23 cellular contexts compared by ENCODE assay signal in genomic region chr11:43601511-43601910, GRCh38.
DNase-seq lines count a peak whose midpoint lies in the region; ATAC-seq and TF ChIP-seq lines count a peak whose summit lies in the region.
"Had no signal": no experiment of that assay in that cellular context is flagged by ENCODE, and none has a peak within 500 bp of the region (broad histone marks: within the 10 kb centered on the region; RNA-seq: fewer than 3 reads in every experiment).

No MANE protein-coding gene starts in this region.

- no peaks in the 10 kb centered on the region for H3K36me3 ChIP-seq in SJCRH30
- H3K36me3 ChIP-seq: BE2C; BLaER1 treated with 17β-estradiol and CSF1 and Interleukin-3, amounts not matched to agents 10 nM and 100 nM had no signal

- no peaks in the 10 kb centered on the region for H3K9me3 ChIP-seq in SJCRH30 (replicated peaks)
- H3K9me3 ChIP-seq: A549; BE2C; BLaER1 treated with 17β-estradiol and CSF1 and Interleukin-3, amounts not matched to agents 10 nM and 100 nM had no signal

- H3K27ac ChIP-seq in SJCRH30 = peak overlapping the region; percentile 77
- H3K27ac ChIP-seq: A549; BLaER1 treated with 17β-estradiol and CSF1 and Interleukin-3, amounts not matched to agents 10 nM and 100 nM had no signal

- H3K4me1 ChIP-seq in SJCRH30 = peaks cover 17% of the 10 kb centered on the region
- H3K4me1 ChIP-seq: A549, BE2C had no signal

- no peak for TF ChIP-seq CTCF in nephron (IDR thresholded peaks at IDR 0.05; ENCODE audit: unreplicated experiment in 3 of 3)

- H3K4me1 Mint-ChIP-seq in nephron = peaks cover 10% of the 10 kb centered on the region
- no peaks in the 10 kb centered on the region for H3K4me1 Mint-ChIP-seq in stimulated activated memory B cell treated with anti-CD40 and anti-IgM and Interleukin-4, amounts not matched to agents 10 μg/mL and 1 μg/mL and 100 μg/mL, for 72 hours
- H3K4me1 Mint-ChIP-seq: CD14-positive monocyte; CD8-positive, alpha-beta memory T cell had no signal

- H3K27ac Mint-ChIP-seq in nephron = peak overlapping the region; percentile 73 to 89 (median 75)
- no peak overlapping the region for H3K27ac Mint-ChIP-seq in stimulated activated memory B cell treated with anti-CD40 and anti-IgM and Interleukin-4, amounts not matched to agents 10 μg/mL and 1 μg/mL and 100 μg/mL, for 72 hours
- H3K27ac Mint-ChIP-seq: CD14-positive monocyte; CD4-positive, alpha-beta T cell; CD8-positive, alpha-beta memory T cell had no signal

- H3K36me3 Mint-ChIP-seq in nephron (ENCODE audit: low read depth) = no peaks in the 10 kb centered on the region
- H3K36me3 Mint-ChIP-seq in stimulated activated memory B cell treated with anti-CD40 and anti-IgM and Interleukin-4, amounts not matched to agents 10 μg/mL and 1 μg/mL and 100 μg/mL, for 72 hours = no peaks in the 10 kb centered on the region
- H3K36me3 Mint-ChIP-seq: CD14-positive monocyte; CD8-positive, alpha-beta memory T cell had no signal

- ATAC-seq in left lobe of liver (peak; percentile 31), GM18498 (IDR thresholded peaks at IDR 0.05; ENCODE audit: unreplicated experiment) (no peak), GM21619 (IDR thresholded peaks at IDR 0.05; ENCODE audit: unreplicated experiment) (no peak)
- ATAC-seq in stimulated activated memory B cell treated with anti-CD40 and anti-IgM and Interleukin-4, amounts not matched to agents 10 μg/mL and 1 μg/mL and 100 μg/mL, for 72 hours = no peak
- ATAC-seq: A549, GM12878 had no signal

- no peaks in the 10 kb centered on the region; the same call in 1 of the 2 replicates for H3K27me3 ChIP-seq in SJCRH30
- H3K27me3 ChIP-seq: BE2C; BLaER1 treated with 17β-estradiol and CSF1 and Interleukin-3, amounts not matched to agents 10 nM and 100 nM had no signal

- peak overlapping the region in 1 of 3 experiments; percentile 18 for H3K4me3 Mint-ChIP-seq in nephron
- H3K4me3 Mint-ChIP-seq in stimulated activated memory B cell treated with anti-CD40 and anti-IgM and Interleukin-4, amounts not matched to agents 10 μg/mL and 1 μg/mL and 100 μg/mL, for 72 hours = no peak overlapping the region
- H3K4me3 Mint-ChIP-seq: CD14-positive monocyte; CD4-positive, alpha-beta T cell; CD8-positive, alpha-beta memory T cell had no signal

- peaks cover 37% of the 10 kb centered on the region for H3K27me3 Mint-ChIP-seq in nephron (ENCODE audit: low read depth)
- peaks cover 9% of the 10 kb centered on the region for H3K27me3 Mint-ChIP-seq in stimulated activated memory B cell treated with anti-CD40 and anti-IgM and Interleukin-4, amounts not matched to agents 10 μg/mL and 1 μg/mL and 100 μg/mL, for 72 hours

- H3K4me3 ChIP-seq in SJCRH30 = no peak overlapping the region
- H3K4me3 ChIP-seq: A549; BLaER1 treated with 17β-estradiol and CSF1 and Interleukin-3, amounts not matched to agents 10 nM and 100 nM; GM12878 had no signal

- DNase-seq in SJCRH30 = peak; percentile 77 to 92
- DNase-seq in left lobe of liver (ENCODE audit: low spot score) = no peak
- DNase-seq: 8988T; ACHN; AML-193; BE2C; CD4-positive, alpha-beta T cell; CD8-positive, alpha-beta memory T cell; DMS 273 treated with DMSO at 0.1 percent for 48 hours; DMS79; EL; GDM1; GOT3; H7; HCEC 1CT had no signal

- H3K9me3 Mint-ChIP-seq in nephron = no peaks in the 10 kb centered on the region
- no peaks in the 10 kb centered on the region for H3K9me3 Mint-ChIP-seq in stimulated activated memory B cell treated with anti-CD40 and anti-IgM and Interleukin-4, amounts not matched to agents 10 μg/mL and 1 μg/mL and 100 μg/mL, for 72 hours
- H3K9me3 Mint-ChIP-seq: CD14-positive monocyte; CD4-positive, alpha-beta T cell had no signal
